1 cellular context compared by ENCODE assay signal in the genomic region with DNA sequence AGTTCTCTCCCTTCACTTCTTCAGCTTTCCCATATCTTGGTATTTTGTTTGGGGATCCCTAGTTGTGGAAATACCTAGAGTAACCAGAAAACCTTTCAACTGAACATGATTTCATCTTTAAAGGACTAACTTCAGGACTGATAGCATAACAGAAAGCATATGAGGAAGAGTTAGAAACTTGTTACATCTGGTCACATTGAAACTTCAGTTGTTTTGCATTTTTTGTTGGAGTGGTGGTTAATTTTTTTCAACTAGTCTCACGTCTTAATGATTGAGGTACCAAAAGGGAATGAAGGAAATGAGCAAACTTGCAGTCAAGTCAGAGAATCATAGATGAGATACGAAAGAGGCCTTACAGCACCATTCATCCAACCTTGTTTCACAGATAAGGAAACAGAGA.
TF ChIP-seq lines count a peak whose summit lies in the region.

No MANE protein-coding gene starts in this region.

TF ChIP-seq in GM12878, 131 proteins besides CTCF, POLR2A, EP300 and RAD21:
- no peak for TF ChIP-seq BRCA1 (IDR thresholded peaks at IDR 0.05; ENCODE audit: low read depth, low read length)
- TF ChIP-seq ZNF217 (IDR thresholded peaks at IDR 0.05) = no peak
- no peak for TF ChIP-seq ZBED1 (IDR thresholded peaks at IDR 0.05; ENCODE audit: borderline replicate concordance)
- no peak for TF ChIP-seq POLR2AphosphoS2 (IDR thresholded peaks at IDR 0.05; ENCODE audit: low read depth, low read length)
- no peak for TF ChIP-seq KAT2A (conservative IDR thresholded peaks at IDR 0.05; ENCODE audit: control insufficient read depth, low read depth, low read length)
- TF ChIP-seq, protein P1, sequence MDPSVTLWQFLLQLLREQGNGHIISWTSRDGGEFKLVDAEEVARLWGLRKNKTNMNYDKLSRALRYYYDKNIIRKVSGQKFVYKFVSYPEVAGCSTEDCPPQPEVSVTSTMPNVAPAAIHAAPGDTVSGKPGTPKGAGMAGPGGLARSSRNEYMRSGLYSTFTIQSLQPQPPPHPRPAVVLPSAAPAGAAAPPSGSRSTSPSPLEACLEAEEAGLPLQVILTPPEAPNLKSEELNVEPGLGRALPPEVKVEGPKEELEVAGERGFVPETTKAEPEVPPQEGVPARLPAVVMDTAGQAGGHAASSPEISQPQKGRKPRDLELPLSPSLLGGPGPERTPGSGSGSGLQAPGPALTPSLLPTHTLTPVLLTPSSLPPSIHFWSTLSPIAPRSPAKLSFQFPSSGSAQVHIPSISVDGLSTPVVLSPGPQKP (IDR thresholded peaks at IDR 0.05; ENCODE audit: low read depth, low read length) = no peak
- TF ChIP-seq SREBF1 (IDR thresholded peaks at IDR 0.05; ENCODE audit: low read length) = no peak
- TF ChIP-seq SUZ12 (IDR thresholded peaks at IDR 0.05; ENCODE audit: unreplicated experiment) = no peak
- TF ChIP-seq RAD51 (IDR thresholded peaks at IDR 0.05) = no peak
- TF ChIP-seq KLF5 (IDR thresholded peaks at IDR 0.05; ENCODE audit: partially characterized antibody) = no peak
TF ChIP-seq in GM12878: peak in this region for 0.
